25 cellular contexts compared by ENCODE assay signal in genomic region chr4:101229116-101229515, GRCh38.
DNase-seq lines count a peak whose midpoint lies in the region; ATAC-seq, FAIRE-seq and TF ChIP-seq lines count a peak whose summit lies in the region.
"Had no signal": no experiment of that assay in that cellular context is flagged by ENCODE, and none has a peak within 500 bp of the region (broad histone marks: within the 10 kb centered on the region; RNA-seq: fewer than 3 reads in every experiment).

No MANE protein-coding gene starts in this region.

- ATAC-seq in HCT116 (no peak), HepG2 (no peak)
- ATAC-seq: foreskin keratinocyte, left cardiac atrium, natural killer cell had no signal

- no peak overlapping the region for H3K9ac ChIP-seq in HCT116 (ENCODE audit: low read length)
- H3K9ac ChIP-seq in HepG2 (ENCODE audit: insufficient read depth, low read depth, low read length), result no peak overlapping the region
- H3K9ac ChIP-seq: parathyroid adenoma had no signal

- no peak overlapping the region for H2AFZ ChIP-seq in HCT116 (ENCODE audit: low read depth, low read length, poor library complexity, severe bottlenecking)
- H2AFZ ChIP-seq in HepG2 (ENCODE audit: low read length), result no peak overlapping the region
- H2AFZ ChIP-seq: parathyroid adenoma had no signal

- POLR2A ChIA-PET in HCT116 (lab: Charles Lee) (no interaction called here), HepG2 (lab: Yijun Ruan, JAX) (no interaction called here)

- TF ChIP-seq CTCF in 22Rv1 (IDR thresholded peaks at IDR 0.05) (no peak), HCT116 (IDR thresholded peaks at IDR 0.05 in 2 of 3, conservative IDR thresholded peaks at IDR 0.05 in 1 of 3; ENCODE audit: borderline replicate concordance in 1 of 3, insufficient read depth in 1 of 3, low read depth in 2 of 3, low read length in 2 of 3) (no peak), HepG2 (CRISPR knock-in tag; IDR thresholded peaks at IDR 0.05) (no peak)

- TF ChIP-seq RAD21 in HCT116 (IDR thresholded peaks at IDR 0.05; ENCODE audit: low read depth), result no peak
- no peak for TF ChIP-seq RAD21 in HepG2 (CRISPR knock-in tag; IDR thresholded peaks at IDR 0.05)

- FAIRE-seq in HepG2 (lab: Jason Lieb, UNC), result no peak
- FAIRE-seq: A204.1 had no signal

- peak overlapping the region; percentile 3; the same call in 1 of the 2 replicates for H3K4me2 ChIP-seq in HCT116 (ENCODE audit: low read length)
- H3K4me2 ChIP-seq in HepG2 (ENCODE audit: low read depth, low read length), result no peak overlapping the region

- BruUV-seq in HCT116 (replicated peaks; lab: Mats Ljungman, UMichigan) (no TSS peak), HepG2 (replicated peaks; lab: Mats Ljungman, UMichigan) (no TSS peak)

- H4K20me1 ChIP-seq in HCT116 (ENCODE audit: insufficient read depth) (no peaks in the 10 kb centered on the region), HepG2 (ENCODE audit: insufficient read depth, low read length) (no peaks in the 10 kb centered on the region)

- peaks cover 4% of the 10 kb centered on the region for H3K27me3 Mint-ChIP-seq in activated naive CD4-positive, alpha-beta T cell treated with anti-CD3 and anti-CD28 coated beads, Interleukin-2, amount 10 ng/mL, durations not matched to agents 7 days and 5 days
- H3K27me3 Mint-ChIP-seq: CD4-positive, CD25-positive, alpha-beta regulatory T cell had no signal

- H3K9me3 ChIP-seq in HCT116 (ENCODE audit: control insufficient read depth in 1 of 2, insufficient read depth in 1 of 2, low read depth in 1 of 2, low read length in 2 of 2) (no peaks in the 10 kb centered on the region), HepG2 (ENCODE audit: low read length) (no peaks in the 10 kb centered on the region)
- H3K9me3 ChIP-seq: sigmoid colon, tibial nerve had no signal

- in situ Hi-C loops in HepG2 (cut with HindIII; ENCODE audit: extremely low pct_ligation_motif_present, low pct_unique_long_range_greater_than_20kb), result no loop called here

- CTCF ChIA-PET in HCT116 (lab: Charles Lee) (no interaction called here), HepG2 (lab: Yijun Ruan, JAX; ENCODE audit: low intra/inter-chr PET ratio, low total read pairs) (no interaction called here)
- CTCF ChIA-PET in activated naive CD4-positive, alpha-beta T cell treated with anti-CD3 and anti-CD28 coated beads, Interleukin-2, amount 10 ng/mL, durations not matched to agents 7 days and 5 days (lab: Charles Lee), result no interaction called here

- RAD21 ChIA-PET in HCT116 (lab: Charles Lee; ENCODE audit: low non-redundant PET in 1 of 2, low total read pairs in 2 of 2, uncharacterized antibody in 2 of 2, unreplicated experiment in 2 of 2), result no interaction called here

- intact Hi-C loops in HCT116 (cut with micrococcal nuclease) (no loop called here), HepG2 (cut with micrococcal nuclease; ENCODE audit: unreplicated experiment) (no loop called here)

- peaks cover 95% of the 10 kb centered on the region for H3K79me2 ChIP-seq in HCT116 (ENCODE audit: insufficient read depth, low read length)
- H3K79me2 ChIP-seq in HepG2 (ENCODE audit: insufficient read depth, low read length), result peaks cover 2% of the 10 kb centered on the region
- H3K79me2 ChIP-seq: parathyroid adenoma had no signal

- H3K27ac Mint-ChIP-seq in activated naive CD4-positive, alpha-beta T cell treated with anti-CD3 and anti-CD28 coated beads, Interleukin-2, amount 10 ng/mL, durations not matched to agents 7 days and 5 days, result no peak overlapping the region
- H3K27ac Mint-ChIP-seq: activated CD4-positive, alpha-beta T cell treated with anti-CD3 and anti-CD28 coated beads, Interleukin-2, amount 10 ng/mL, durations not matched to agents 7 days and 5 days; CD4-positive, CD25-positive, alpha-beta regulatory T cell had no signal

- H3K4me1 ChIP-seq in HCT116 (ENCODE audit: control insufficient read depth in 1 of 2, insufficient read depth in 2 of 2, low read length in 2 of 2), result peaks cover 62 to 74% of the 10 kb centered on the region in 2 experiments
- no peaks in the 10 kb centered on the region for H3K4me1 ChIP-seq in HepG2 (ENCODE audit: insufficient read depth, low read length)
- H3K4me1 ChIP-seq: parathyroid adenoma had no signal

- WGBS in HepG2 (ENCODE audit: low lambda C conversion rate), result 69% methylated on average over 2 of the region's 2 CpGs

- no peak for DNase-seq in HCT116 (ENCODE audit: low read depth, low spot score)
- peak; percentile 61 for DNase-seq in amniotic epithelial cell (ENCODE audit: low read depth)
- peak; percentile 48 for DNase-seq in glomerular visceral epithelial cell (ENCODE audit: extremely low spot score)
- no peak for DNase-seq in activated naive CD4-positive, alpha-beta T cell treated with anti-CD3 and anti-CD28 coated beads, Interleukin-2, amount 10 ng/mL, durations not matched to agents 7 days and 5 days
- no peak for DNase-seq in NCI-H2081 (lab: John Stamatoyannopoulos, UW)
- no peak for DNase-seq in HT-29 (ENCODE audit: low spot score)
- no peak for DNase-seq in HepG2 (ENCODE audit: low spot score)
- DNase-seq: activated CD4-positive, alpha-beta T cell treated with anti-CD3 and anti-CD28 coated beads, Interleukin-2, amount 10 ng/mL, durations not matched to agents 7 days and 5 days; activated effector memory CD4-positive, alpha-beta T cell treated with Interleukin-2 at 50 U/mL for 16 hours; amygdala; CD4-positive, CD25-positive, alpha-beta regulatory T cell; DMS153; foreskin keratinocyte; KG1; left cardiac atrium; natural killer cell; NCI-H187 treated with DMSO at 0.1 percent for 48 hours; NCI-H446 treated with DMSO at 0.1 percent for 48 hours; NK-92 treated with Interleukin-12 subunit alpha and Interleukin-12 subunit beta, amount 100 ng/mL, for 24 hours; sigmoid colon; stimulated activated naive CD4-positive, alpha-beta T cell treated with Interleukin-2 at 50 U/mL for 16 hours had no signal

- H3K36me3 ChIP-seq in HCT116 (ENCODE audit: control insufficient read depth in 1 of 2, insufficient read depth in 2 of 2, low read length in 2 of 2) (no peaks in the 10 kb centered on the region), HepG2 (replicated peaks in 1 of 2; ENCODE audit: control insufficient read depth in 1 of 2, insufficient read depth in 2 of 2, low read length in 2 of 2) (no peaks in the 10 kb centered on the region)
- H3K36me3 ChIP-seq: sigmoid colon, tibial nerve had no signal

- no peaks in the 10 kb centered on the region for H3K9me3 Mint-ChIP-seq in activated naive CD4-positive, alpha-beta T cell treated with anti-CD3 and anti-CD28 coated beads, Interleukin-2, amount 10 ng/mL, durations not matched to agents 7 days and 5 days
- H3K9me3 Mint-ChIP-seq: activated CD4-positive, alpha-beta T cell treated with anti-CD3 and anti-CD28 coated beads, Interleukin-2, amount 10 ng/mL, durations not matched to agents 7 days and 5 days; natural killer cell had no signal

- H3K36me3 Mint-ChIP-seq in activated naive CD4-positive, alpha-beta T cell treated with anti-CD3 and anti-CD28 coated beads, Interleukin-2, amount 10 ng/mL, durations not matched to agents 7 days and 5 days, result no peaks in the 10 kb centered on the region
- H3K36me3 Mint-ChIP-seq: natural killer cell had no signal

- no peaks in the 10 kb centered on the region for H3K4me1 Mint-ChIP-seq in activated naive CD4-positive, alpha-beta T cell treated with anti-CD3 and anti-CD28 coated beads, Interleukin-2, amount 10 ng/mL, durations not matched to agents 7 days and 5 days

- TF ChIP-seq POLR2A in HCT116 (IDR thresholded peaks at IDR 0.05; ENCODE audit: borderline replicate concordance, extremely low read depth, insufficient read depth, insufficient read length), result no peak
- no peak for TF ChIP-seq POLR2A in HepG2 (IDR thresholded peaks at IDR 0.05; ENCODE audit: insufficient read depth in 1 of 2, low read depth in 2 of 2, low read length in 2 of 2)

- H3K27ac ChIP-seq in 22Rv1 (peak overlapping the region; percentile 97), HCT116 (ENCODE audit: low read depth, low read length) (no peak overlapping the region), HepG2 (ENCODE audit: extremely low read length, insufficient read depth, low read length) (no peak overlapping the region)
- H3K27ac ChIP-seq: foreskin keratinocyte, parathyroid adenoma, sigmoid colon, tibial nerve had no signal

- H3K27me3 ChIP-seq in HCT116 (ENCODE audit: insufficient read depth, low read length) (no peaks in the 10 kb centered on the region), HepG2 (ENCODE audit: control insufficient read depth in 1 of 2, insufficient read depth in 2 of 2, low read length in 2 of 2) (no peaks in the 10 kb centered on the region)
- H3K27me3 ChIP-seq: foreskin keratinocyte, sigmoid colon, tibial nerve had no signal

- TF ChIP-seq EP300 in HepG2 (IDR thresholded peaks at IDR 0.05; ENCODE audit: low read depth in 2 of 2, low read length in 2 of 2) (no peak), HepG2 (CRISPR knock-in tag; IDR thresholded peaks at IDR 0.05; ENCODE audit: borderline replicate concordance) (no peak)

- H3K4me3 Mint-ChIP-seq in activated naive CD4-positive, alpha-beta T cell treated with anti-CD3 and anti-CD28 coated beads, Interleukin-2, amount 10 ng/mL, durations not matched to agents 7 days and 5 days, result no peak overlapping the region
- H3K4me3 Mint-ChIP-seq: activated CD4-positive, alpha-beta T cell treated with anti-CD3 and anti-CD28 coated beads, Interleukin-2, amount 10 ng/mL, durations not matched to agents 7 days and 5 days; CD4-positive, CD25-positive, alpha-beta regulatory T cell; natural killer cell had no signal

- no peaks in the 10 kb centered on the region for H3K9me2 ChIP-seq in HCT116 (ENCODE audit: insufficient read depth)

- H3K4me3 ChIP-seq in HCT116 (replicated peaks in 1 of 2; ENCODE audit: low read depth in 1 of 2, low read length in 2 of 2) (no peak overlapping the region), HepG2 (replicated peaks in 1 of 3; ENCODE audit: insufficient read depth in 1 of 3, low read depth in 2 of 3, low read length in 3 of 3) (no peak overlapping the region)
- H3K4me3 ChIP-seq: sigmoid colon, tibial nerve had no signal

TF ChIP-seq in HCT116, 20 proteins besides CTCF, POLR2A, EP300 and RAD21 (continues in another document):
- no peak for TF ChIP-seq ZFX (IDR thresholded peaks at IDR 0.05)
- no peak for TF ChIP-seq CBX3 (IDR thresholded peaks at IDR 0.05; ENCODE audit: low read depth)
- no peak for TF ChIP-seq FOSL1 (IDR thresholded peaks at IDR 0.05; ENCODE audit: low read depth)
- no peak for TF ChIP-seq MAX (IDR thresholded peaks at IDR 0.05)
- TF ChIP-seq SP1 (IDR thresholded peaks at IDR 0.05; ENCODE audit: low read depth), result no peak

TF ChIP-seq in HepG2, 621 proteins besides CTCF, POLR2A, EP300 and RAD21 (continues in another document):
- no peak for TF ChIP-seq ZFP36L2 (CRISPR knock-in tag; IDR thresholded peaks at IDR 0.05)

Comparison
In these comparisons a context has a peak if more than half of its experiments do, and no peak if none do; other contexts are left out.
1. DNase-seq: peak in amniotic epithelial cell (single experiment) and glomerular visceral epithelial cell (single experiment); none in HCT116 (single experiment), activated naive CD4-positive, alpha-beta T cell treated with anti-CD3 and anti-CD28 coated beads, Interleukin-2, amount 10 ng/mL, durations not matched to agents 7 days and 5 days (single experiment), NCI-H2081 (0 of 2), HT-29 (single experiment) and HepG2 (single experiment).